ENCODE assay signal across 17 cellular contexts in genomic region chr6:100518588-100518987, GRCh38. TPM values are rescaled to one million over a fixed set of nuclear protein-coding genes. Genes with fewer than 3 reads are reported as not detected.
DNase-seq lines count a peak whose midpoint lies in the region; ATAC-seq and TF ChIP-seq lines count a peak whose summit lies in the region.
"Had no signal": no experiment of that assay in that cellular context is flagged by ENCODE, and none has a peak within 500 bp of the region (broad histone marks: within the 10 kb centered on the region; RNA-seq: fewer than 3 reads in every experiment).

No MANE protein-coding gene starts in this region.

- TF ChIP-seq POLR2A in breast epithelium (IDR thresholded peaks at IDR 0.05): no peak

- H3K4me1 ChIP-seq in PC-3 (ENCODE audit: insufficient read depth, low read length) (0 out of 2 replicates have a peak, but pooled peaks cover 5% of the 10 kb centered on the region), breast epithelium (no peaks in the 10 kb centered on the region)
- H3K4me1 ChIP-seq: BLaER1 treated with 17β-estradiol and CSF1 and Interleukin-3, amounts not matched to agents 10 nM and 100 nM had no signal

- POLR2A ChIA-PET in PC-3 (lab: Charles Lee; ENCODE audit: unreplicated experiment): no interaction called here

- CTCF ChIA-PET in PC-3 (lab: Charles Lee): no interaction called here

- H2AFZ ChIP-seq in PC-3 (ENCODE audit: low read length): no peak overlapping the region
- H2AFZ ChIP-seq: GM23248 had no signal

- DNase-seq in NCI-H748 (lab: John Stamatoyannopoulos, UW; ENCODE audit: unreplicated experiment) (peak; percentile 47), NCI-H748 treated with DMSO at 0.1 percent for 48 hours (lab: John Stamatoyannopoulos, UW) (no peak), NCI-H146 treated with DMSO at 0.1 percent for 48 hours (lab: John Stamatoyannopoulos, UW; ENCODE audit: unreplicated experiment) (peak; percentile 55), PC-3 (no peak), breast epithelium (ENCODE audit: low spot score in 2 of 2) (no peak), dermis blood vessel endothelial cell (no peak), NCI-H2227 (lab: John Stamatoyannopoulos, UW; ENCODE audit: unreplicated experiment) (no peak)
- DNase-seq: Calu3; CD8-positive, alpha-beta T cell; GM23248 had no signal

- H3K4me3 ChIP-seq in PC-3 (ENCODE audit: low read length) (no peak overlapping the region), breast epithelium (no peak overlapping the region)
- H3K4me3 ChIP-seq: BLaER1 treated with 17β-estradiol and CSF1 and Interleukin-3, amounts not matched to agents 10 nM and 100 nM; GM23248; HAP-1 had no signal

- no peaks in the 10 kb centered on the region for H4K20me1 ChIP-seq in PC-3 (ENCODE audit: low read length)
- H4K20me1 ChIP-seq: BLaER1 treated with 17β-estradiol and CSF1 and Interleukin-3, amounts not matched to agents 10 nM and 100 nM had no signal

- H3K79me2 ChIP-seq in PC-3 (ENCODE audit: low read length): no peaks in the 10 kb centered on the region

- H3K9ac ChIP-seq in PC-3 (ENCODE audit: low read length): no peak overlapping the region
- H3K9ac ChIP-seq: BLaER1 treated with 17β-estradiol and CSF1 and Interleukin-3, amounts not matched to agents 10 nM and 100 nM; GM23248 had no signal

- H3K27me3 ChIP-seq in PC-3 (ENCODE audit: low read length) (no peaks in the 10 kb centered on the region), breast epithelium (no peaks in the 10 kb centered on the region)
- H3K27me3 ChIP-seq: BLaER1 treated with 17β-estradiol and CSF1 and Interleukin-3, amounts not matched to agents 10 nM and 100 nM had no signal

- H3K9me3 ChIP-seq in PC-3 (ENCODE audit: low read length): no peaks in the 10 kb centered on the region
- H3K9me3 ChIP-seq in breast epithelium: no peaks in the 10 kb centered on the region
- H3K9me3 ChIP-seq: BLaER1 treated with 17β-estradiol and CSF1 and Interleukin-3, amounts not matched to agents 10 nM and 100 nM; HAP-1 had no signal

- intact Hi-C loops in PC-3 (cut with micrococcal nuclease) (no loop called here), breast epithelium (cut with DNase I; ENCODE audit: low total_unique reads) (no loop called here)

- no peaks in the 10 kb centered on the region for H3F3A ChIP-seq in PC-3 (ENCODE audit: low read length, unreplicated experiment)

- no TSS peak for BruUV-seq in PC-3 (replicated peaks; lab: Mats Ljungman, UMichigan)

- no peaks in the 10 kb centered on the region for H3K9me2 ChIP-seq in PC-3 (replicated peaks; ENCODE audit: low read length)

- H3K36me3 ChIP-seq in PC-3 (ENCODE audit: low read depth, low read length) (no peaks in the 10 kb centered on the region), breast epithelium (no peaks in the 10 kb centered on the region)
- H3K36me3 ChIP-seq: HAP-1 had no signal

- H3K27ac ChIP-seq in PC-3 (ENCODE audit: low read length): no peak overlapping the region
- H3K27ac ChIP-seq in breast epithelium: no peak overlapping the region
- H3K27ac ChIP-seq: BLaER1 treated with 17β-estradiol and CSF1 and Interleukin-3, amounts not matched to agents 10 nM and 100 nM; GM23248; HL-60 had no signal

- ATAC-seq in PC-3: peak; percentile 83
- ATAC-seq: CD8-positive, alpha-beta T cell had no signal

- TF ChIP-seq CTCF in PC-3 (conservative IDR thresholded peaks at IDR 0.05; ENCODE audit: low read depth, low read length) (no peak), breast epithelium (IDR thresholded peaks at IDR 0.05) (no peak)

- H3K4me2 ChIP-seq in PC-3 (ENCODE audit: low read length): no peak overlapping the region
- H3K4me2 ChIP-seq: BLaER1 treated with 17β-estradiol and CSF1 and Interleukin-3, amounts not matched to agents 10 nM and 100 nM had no signal

RNA-seq across cellular contexts. Expression of gene SIM1, which starts 53.9 kb away (rescaled TPM):
- total RNA-seq in PC-3 (2014; rRNA removed) (not detected in 2 replicates), breast epithelium (1 to 10 TPM in 2 of 3 donors, under 1 TPM in 1; 0.59 to 7.2 (median 2.0) TPM), dermis blood vessel endothelial cell (0.09 and 0.17 TPM in 2 replicates)
- total RNA-seq: A172; B cell; Calu3; CD8-positive, alpha-beta T cell; H4; HT1080 had no signal

Comparison
In these comparisons a context has a peak if more than half of its experiments do, and no peak if none do; other contexts are left out.
1. DNase-seq: peak in NCI-H748 (single experiment) and NCI-H146 treated with DMSO at 0.1 percent for 48 hours (single experiment); none in NCI-H748 treated with DMSO at 0.1 percent for 48 hours (single experiment), PC-3 (single experiment), breast epithelium (0 of 2), dermis blood vessel endothelial cell (single experiment) and NCI-H2227 (single experiment).